In the genomic region with DNA sequence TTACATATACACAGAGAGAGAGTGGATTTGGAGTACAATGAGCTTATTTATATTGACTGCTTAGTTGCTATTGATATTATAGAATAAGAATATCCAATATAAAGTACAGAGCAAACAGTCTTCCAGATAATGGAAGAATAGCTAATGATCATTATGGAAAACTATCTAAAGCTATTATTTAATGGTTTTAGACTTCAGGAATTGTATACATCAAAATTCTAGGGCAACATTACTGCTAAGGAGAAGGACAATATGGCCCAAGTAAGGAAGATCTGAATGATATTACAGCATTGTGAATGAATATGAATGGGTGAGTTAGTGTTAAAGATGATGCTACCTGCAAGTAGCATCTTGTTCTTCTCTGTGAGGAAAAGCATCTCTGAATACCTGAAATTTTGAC, we compare ENCODE assay signal across 29 cellular contexts.
"Had no signal": no experiment of that assay in that cellular context is flagged by ENCODE, and none has a peak within 500 bp of the region (broad histone marks: within the 10 kb centered on the region; RNA-seq: fewer than 3 reads in every experiment).

No MANE protein-coding gene starts in this region.

- H3K9me3 ChIP-seq: heart left ventricle had no signal

- ATAC-seq: activated CD4-positive, CD25-positive, alpha-beta regulatory T cell treated with anti-CD3 and anti-CD28 coated beads, Interleukin-2, amount 50 U/mL, for 24 hours; activated CD8-positive, alpha-beta T cell treated with anti-CD3 and anti-CD28 coated beads for 36 hours; activated T-cell treated with anti-CD3 and anti-CD28 coated beads, Interleukin-2, amount 50 U/mL, for 4 hours; activated T-helper 17 cell treated with anti-CD3 and anti-CD28 coated beads, Interleukin-2, amount 50 U/mL, for 72 hours; esophagus mucosa; heart left ventricle; T-helper 17 cell had no signal

- H3K36me3 ChIP-seq: brain microvascular endothelial cell, heart left ventricle, WERI-Rb-1 had no signal

- H3K27me3 ChIP-seq: brain microvascular endothelial cell, heart left ventricle had no signal

- DNase-seq: activated B cell treated with CpG ODN at 0.5 μM for 24 hours; activated CD4-positive, alpha-beta T cell treated with anti-CD3 and anti-CD28 coated beads for 48 hours; activated CD4-positive, alpha-beta T cell treated with anti-CD3 and anti-CD28 coated beads, Interleukin-2, amount 50 U/mL, for 1 hour; activated CD4-positive, alpha-beta T cell treated with anti-CD3 and anti-CD28 coated beads, Interleukin-2, amount 50 U/mL, for 48 hours; activated CD8-positive, alpha-beta memory T cell treated with anti-CD3 and anti-CD28 coated beads for 24 hours; activated CD8-positive, alpha-beta T cell treated with anti-CD3 and anti-CD28 coated beads for 36 hours; activated effector memory CD4-positive, alpha-beta T cell treated with Interleukin-2 at 50 U/mL for 16 hours; activated gamma-delta T cell treated with Interleukin-2 at 50 U/mL for 16 hours; activated naive CD4-positive, alpha-beta T cell treated with anti-CD3 and anti-CD28 coated beads, Interleukin-2, amount 50 U/mL, for 16 hours; activated naive CD4-positive, alpha-beta T cell treated with Interleukin-2 at 50 U/mL for 16 hours; activated T-cell treated with anti-CD3 and anti-CD28 coated beads, Interleukin-2, amount 50 U/mL, for 4 hours; amniotic stem cell; anterior cingulate cortex; brain microvascular endothelial cell; dorsolateral prefrontal cortex; effector memory CD4-positive, alpha-beta T cell; endodermal cell; foreskin fibroblast; glutamatergic neuron; heart left ventricle; T-helper 17 cell; T1000; WERI-Rb-1 had no signal

- FAIRE-seq: astrocyte, bronchial epithelial cell had no signal

- H3K27ac ChIP-seq: brain microvascular endothelial cell, coronary artery, dorsolateral prefrontal cortex, heart left ventricle, WERI-Rb-1 had no signal

- H3K4me3 ChIP-seq: coronary artery, dorsolateral prefrontal cortex, heart left ventricle had no signal

- H3K4me1 ChIP-seq: heart left ventricle had no signal
